Comparison of ENCODE assay signal across 26 cellular contexts in the genomic region with DNA sequence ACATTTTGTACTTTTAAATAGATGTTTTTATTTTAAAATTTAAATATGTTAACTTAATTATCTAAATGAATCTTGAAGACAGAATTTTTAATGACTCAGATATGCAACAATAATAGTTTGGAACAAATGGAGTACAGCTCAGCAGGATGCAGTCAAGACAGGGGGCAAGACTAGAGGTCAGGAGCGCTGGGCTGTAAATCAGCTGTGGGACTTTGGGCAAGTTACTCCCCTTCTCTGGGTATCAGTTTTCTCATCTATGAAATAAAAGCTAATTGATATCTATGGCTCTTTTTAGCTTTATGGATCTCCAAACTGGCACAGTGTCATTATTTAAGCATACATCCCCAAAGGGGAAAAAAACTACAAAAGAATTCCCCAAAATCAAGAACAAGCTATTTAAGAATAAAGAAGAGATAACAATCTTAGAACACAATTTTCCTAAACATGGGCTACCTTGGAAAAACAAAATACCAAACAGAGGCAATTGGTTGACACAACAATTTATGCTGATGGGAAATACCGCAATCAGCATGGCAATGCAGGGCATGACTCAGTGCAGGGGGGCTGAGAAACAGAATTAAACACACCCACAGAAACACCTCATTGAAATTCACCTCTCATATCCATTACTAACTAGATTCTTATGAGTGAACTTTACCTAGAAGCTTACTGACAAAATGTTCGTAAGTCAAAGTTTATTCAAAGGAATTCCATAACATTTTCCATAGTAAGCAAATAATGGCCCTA.
"Had no signal": no experiment of that assay in that cellular context is flagged by ENCODE, and none has a peak within 500 bp of the region (broad histone marks: within the 10 kb centered on the region; RNA-seq: fewer than 3 reads in every experiment).

No MANE protein-coding gene starts in this region.

- H3K4me3 Mint-ChIP-seq: activated CD8-positive, alpha-beta memory T cell treated with anti-CD3 and anti-CD28 coated beads, Interleukin-2, amount 10 ng/mL, durations not matched to agents 7 days and 5 days; activated CD8-positive, alpha-beta T cell treated with anti-CD3 and anti-CD28 coated beads, Interleukin-2, amount 10 ng/mL, durations not matched to agents 7 days and 5 days; activated naive CD4-positive, alpha-beta T cell treated with anti-CD3 and anti-CD28 coated beads, Interleukin-2, amount 50 U/mL, for 24 hours; activated T-cell treated with anti-CD3 and anti-CD28 coated beads, Interleukin-2, amount 50 U/mL, for 24 hours; activated T-helper 1 cell treated with anti-CD3 and anti-CD28 coated beads, Interleukin-12 subunit alpha, Interleukin-12 subunit beta, Interleukin-2, Interleukin-4 antibody, amounts not matched to agents 30 ng/mL and 10 ng/mL and 1 ng/mL, durations not matched to agents 14 hours and 24 hours and 36 hours; brain; T-helper 17 cell; WTC11 had no signal

- H3K27ac ChIP-seq: cardiac muscle cell had no signal

- H3K27me3 ChIP-seq: cardiac muscle cell, MG63 had no signal

- DNase-seq: activated CD4-positive, alpha-beta T cell treated with anti-CD3 and anti-CD28 coated beads for 48 hours; activated CD4-positive, alpha-beta T cell treated with anti-CD3 and anti-CD28 coated beads, Interleukin-2, amount 50 U/mL, for 4 hours; activated CD4-positive, CD25-positive, alpha-beta regulatory T cell treated with anti-CD3 and anti-CD28 coated beads, Interleukin-2, amount 50 U/mL, for 72 hours; activated CD8-positive, alpha-beta memory T cell treated with anti-CD3 and anti-CD28 coated beads, Interleukin-2, amount 10 ng/mL, durations not matched to agents 7 days and 5 days; activated CD8-positive, alpha-beta T cell treated with anti-CD3 and anti-CD28 coated beads, Interleukin-2, amount 10 ng/mL, durations not matched to agents 7 days and 5 days; activated effector memory CD4-positive, alpha-beta T cell treated with Interleukin-2 at 50 U/mL for 16 hours; activated naive CD4-positive, alpha-beta T cell; activated T-cell treated with anti-CD3 and anti-CD28 coated beads, Interleukin-2, amount 50 U/mL, for 24 hours; aorta; KG1; MG63; NCI-H1105 treated with DMSO at 0.1 percent for 48 hours; NCI-H1436 treated with DMSO at 0.1 percent for 48 hours; NCI-H187; NCI-H2081; NCI-H524; PC-3; SHP77 treated with DMSO at 0.1 percent for 48 hours; T-helper 17 cell; T-helper 9 cell had no signal

- H3K27ac Mint-ChIP-seq: activated CD8-positive, alpha-beta memory T cell treated with anti-CD3 and anti-CD28 coated beads, Interleukin-2, amount 10 ng/mL, durations not matched to agents 7 days and 5 days; activated CD8-positive, alpha-beta T cell treated with anti-CD3 and anti-CD28 coated beads, Interleukin-2, amount 10 ng/mL, durations not matched to agents 7 days and 5 days; activated naive CD4-positive, alpha-beta T cell treated with anti-CD3 and anti-CD28 coated beads, Interleukin-2, amount 50 U/mL, for 24 hours; activated T-cell treated with anti-CD3 and anti-CD28 coated beads, Interleukin-2, amount 50 U/mL, for 24 hours; activated T-helper 1 cell treated with anti-CD3 and anti-CD28 coated beads, Interleukin-12 subunit alpha, Interleukin-12 subunit beta, Interleukin-2, Interleukin-4 antibody, amounts not matched to agents 30 ng/mL and 10 ng/mL and 1 ng/mL, durations not matched to agents 14 hours and 24 hours and 36 hours; brain; T-helper 17 cell; WTC11 had no signal

- H3K9me3 Mint-ChIP-seq: activated naive CD4-positive, alpha-beta T cell treated with anti-CD3 and anti-CD28 coated beads, Interleukin-2, amount 50 U/mL, for 24 hours; activated T-cell treated with anti-CD3 and anti-CD28 coated beads, Interleukin-2, amount 50 U/mL, for 24 hours; activated T-helper 1 cell treated with anti-CD3 and anti-CD28 coated beads, Interleukin-12 subunit alpha, Interleukin-12 subunit beta, Interleukin-2, Interleukin-4 antibody, amounts not matched to agents 30 ng/mL and 10 ng/mL and 1 ng/mL, durations not matched to agents 14 hours and 24 hours and 36 hours had no signal

- FAIRE-seq: RCC 7860 had no signal

- H3K36me3 ChIP-seq: cardiac muscle cell, MG63 had no signal

- H3K36me3 Mint-ChIP-seq: activated CD8-positive, alpha-beta memory T cell treated with anti-CD3 and anti-CD28 coated beads, Interleukin-2, amount 10 ng/mL, durations not matched to agents 7 days and 5 days; activated naive CD4-positive, alpha-beta T cell treated with anti-CD3 and anti-CD28 coated beads, Interleukin-2, amount 50 U/mL, for 24 hours; brain had no signal

- ATAC-seq: activated CD8-positive, alpha-beta memory T cell treated with anti-CD3 and anti-CD28 coated beads, Interleukin-2, amount 10 ng/mL, durations not matched to agents 7 days and 5 days; activated CD8-positive, alpha-beta T cell treated with anti-CD3 and anti-CD28 coated beads, Interleukin-2, amount 10 ng/mL, durations not matched to agents 7 days and 5 days; PC-3; T-helper 17 cell; WTC11 had no signal

- H3K4me3 ChIP-seq: cardiac muscle cell, MG63 had no signal

- H3K4me1 Mint-ChIP-seq: activated naive CD4-positive, alpha-beta T cell treated with anti-CD3 and anti-CD28 coated beads, Interleukin-2, amount 50 U/mL, for 24 hours had no signal
